1 cellular context compared by ENCODE assay signal in the genomic region with DNA sequence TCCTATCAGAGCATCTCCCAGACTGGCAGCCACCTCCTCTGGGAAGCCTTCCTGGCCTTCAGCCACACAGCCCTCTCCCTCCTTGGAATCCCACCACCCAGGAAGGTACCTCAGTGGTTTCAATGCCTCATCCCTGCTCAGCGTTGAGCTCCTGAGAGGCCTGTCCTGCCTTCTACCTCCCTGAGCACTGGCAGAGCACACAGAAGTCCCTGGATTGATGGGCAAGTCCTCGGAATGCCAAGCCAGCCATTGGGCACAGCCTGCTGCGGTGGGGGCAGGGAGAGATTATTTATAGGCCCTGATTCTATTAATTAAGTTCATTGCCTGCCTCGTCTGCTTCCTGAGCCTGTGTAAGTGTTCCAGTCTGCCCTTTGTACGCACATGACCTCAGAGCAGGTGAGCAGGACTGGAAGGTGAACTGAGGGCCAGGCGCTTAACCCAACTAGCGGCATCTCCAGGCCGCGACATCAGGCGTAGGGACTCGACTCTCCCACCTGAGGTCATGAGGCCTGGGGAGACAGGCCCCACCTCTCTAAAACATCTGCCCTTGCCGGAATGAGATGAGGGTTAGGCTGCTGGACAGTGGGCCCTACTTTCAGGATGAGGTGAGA.
TF ChIP-seq lines count a peak whose summit lies in the region.

No MANE protein-coding gene starts in this region.

TF ChIP-seq in HepG2, 621 proteins besides CTCF, POLR2A, EP300 and RAD21 (continued from another document):
- TF ChIP-seq, protein P1, sequence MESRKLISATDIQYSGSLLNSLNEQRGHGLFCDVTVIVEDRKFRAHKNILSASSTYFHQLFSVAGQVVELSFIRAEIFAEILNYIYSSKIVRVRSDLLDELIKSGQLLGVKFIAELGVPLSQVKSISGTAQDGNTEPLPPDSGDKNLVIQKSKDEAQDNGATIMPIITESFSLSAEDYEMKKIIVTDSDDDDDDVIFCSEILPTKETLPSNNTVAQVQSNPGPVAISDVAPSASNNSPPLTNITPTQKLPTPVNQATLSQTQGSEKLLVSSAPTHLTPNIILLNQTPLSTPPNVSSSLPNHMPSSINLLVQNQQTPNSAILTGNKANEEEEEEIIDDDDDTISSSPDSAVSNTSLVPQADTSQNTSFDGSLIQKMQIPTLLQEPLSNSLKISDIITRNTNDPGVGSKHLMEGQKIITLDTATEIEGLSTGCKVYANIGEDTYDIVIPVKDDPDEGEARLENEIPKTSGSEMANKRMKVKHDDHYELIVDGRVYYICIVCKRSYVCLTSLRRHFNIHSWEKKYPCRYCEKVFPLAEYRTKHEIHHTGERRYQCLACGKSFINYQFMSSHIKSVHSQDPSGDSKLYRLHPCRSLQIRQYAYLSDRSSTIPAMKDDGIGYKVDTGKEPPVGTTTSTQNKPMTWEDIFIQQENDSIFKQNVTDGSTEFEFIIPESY (CRISPR knock-in tag; IDR thresholded peaks at IDR 0.05) = peak; percentile 53; the same call in 1 of the 2 replicates
